ENCODE assay signal across 1 cellular context in the genomic region with DNA sequence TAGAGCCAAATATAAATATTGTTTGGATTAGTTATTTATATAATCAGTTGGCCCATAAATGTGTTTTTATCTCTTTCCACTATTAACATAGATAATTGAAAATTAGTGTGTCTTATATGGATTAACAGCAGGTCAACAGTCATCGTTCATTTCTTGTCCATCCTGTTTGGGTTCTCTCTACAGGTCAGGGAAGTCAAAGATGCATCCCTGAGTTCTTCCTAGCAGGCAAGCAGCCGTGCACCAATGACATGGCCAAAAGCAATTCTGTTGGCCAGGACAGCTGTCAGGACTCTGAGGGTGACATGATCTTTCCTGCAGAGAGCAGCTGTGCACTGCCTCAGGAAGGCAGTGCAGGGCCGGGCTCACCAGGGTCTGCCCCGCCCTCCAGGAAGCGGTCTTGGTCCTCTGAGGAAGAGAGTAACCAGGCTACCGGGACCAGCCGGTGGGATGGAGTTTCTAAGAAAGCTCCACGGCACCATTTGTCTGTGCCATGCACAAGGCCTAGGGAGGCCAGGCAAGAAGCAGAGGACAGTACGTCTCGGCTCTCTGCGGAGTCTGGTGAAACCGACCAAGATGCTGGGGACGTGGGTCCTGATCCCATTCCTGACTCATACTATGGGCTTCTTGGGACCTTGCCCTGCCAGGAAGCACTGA.
A peak's percentile ranks its signal among the peaks of the same experiment; 100 is the strongest.
TF ChIP-seq lines count a peak whose summit lies in the region.

No MANE protein-coding gene starts in this region.

TF ChIP-seq in K562, 482 proteins besides CTCF, POLR2A, EP300 and RAD21:
- TF ChIP-seq NEUROD1 (IDR thresholded peaks at IDR 0.05; ENCODE audit: borderline replicate concordance, low read depth, low read length, partially characterized antibody) = no peak
- TF ChIP-seq, protein P1, sequence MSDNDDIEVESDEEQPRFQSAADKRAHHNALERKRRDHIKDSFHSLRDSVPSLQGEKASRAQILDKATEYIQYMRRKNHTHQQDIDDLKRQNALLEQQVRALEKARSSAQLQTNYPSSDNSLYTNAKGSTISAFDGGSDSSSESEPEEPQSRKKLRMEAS (CRISPR knock-in tag; IDR thresholded peaks at IDR 0.05) = peak; percentile 21; the same call in 1 of the 2 replicates
